ENCODE assay signal across 8 cellular contexts in genomic region chr2:7118606-7119503, GRCh38.
DNase-seq lines count a peak whose midpoint lies in the region; ATAC-seq, FAIRE-seq and TF ChIP-seq lines count a peak whose summit lies in the region.

No MANE protein-coding gene starts in this region.

- ATAC-seq in DND-41 (ENCODE audit: insufficient read depth, low read depth): peak; percentile 76
- ATAC-seq in T-helper 17 cell: no peak
- no peak for ATAC-seq in activated CD8-positive, alpha-beta memory T cell treated with anti-CD3 and anti-CD28 coated beads, Interleukin-2, amount 10 ng/mL, durations not matched to agents 7 days and 5 days
- ATAC-seq in GM18505 (IDR thresholded peaks at IDR 0.05; ENCODE audit: unreplicated experiment): no peak

- FAIRE-seq in urothelium cell line (lab: Jason Lieb, UNC): no peak

- H3K9me3 ChIP-seq in DND-41 (ENCODE audit: insufficient read depth, low read length, severe bottlenecking) (peaks cover 1% of the 10 kb centered on the region), T-helper 17 cell (ENCODE audit: control insufficient read depth, low read length, poor library complexity, severe bottlenecking) (no peaks in the 10 kb centered on the region), left ventricle myocardium inferior (replicated peaks) (peaks cover 10% of the 10 kb centered on the region)

- H3K4me3 Mint-ChIP-seq in T-helper 17 cell: no peak overlapping the region
- no peak overlapping the region for H3K4me3 Mint-ChIP-seq in activated CD8-positive, alpha-beta memory T cell treated with anti-CD3 and anti-CD28 coated beads, Interleukin-2, amount 10 ng/mL, durations not matched to agents 7 days and 5 days

- H3K4me1 Mint-ChIP-seq in T-helper 17 cell: no peaks in the 10 kb centered on the region
- H3K4me1 Mint-ChIP-seq in activated CD8-positive, alpha-beta memory T cell treated with anti-CD3 and anti-CD28 coated beads, Interleukin-2, amount 10 ng/mL, durations not matched to agents 7 days and 5 days: no peaks in the 10 kb centered on the region

- in situ Hi-C loops in KBM-7 (cut with MboI; ENCODE audit: low pct_unique_long_range_greater_than_20kb, low sequenced_read_pairs): loop anchor here (25.0 kb wide), 2 partner anchors 568 to 1593 kb away; no protein-coding TSS in a partner anchor

- no peak overlapping the region for H3K4me2 ChIP-seq in DND-41 (ENCODE audit: insufficient read depth, low read length)

- H3K4me1 ChIP-seq in DND-41 (ENCODE audit: insufficient read depth, low read length) (no peaks in the 10 kb centered on the region), left ventricle myocardium inferior (no peaks in the 10 kb centered on the region)

- no peak overlapping the region for H3K9ac ChIP-seq in DND-41 (ENCODE audit: low read depth, low read length)

- intact Hi-C loops in left ventricle myocardium inferior (cut with micrococcal nuclease): no loop called here

- no peak overlapping the region for H2AFZ ChIP-seq in DND-41 (ENCODE audit: low read depth, low read length)

- no peaks in the 10 kb centered on the region for H4K20me1 ChIP-seq in DND-41 (ENCODE audit: insufficient read depth, low read length)

- H3K9me3 Mint-ChIP-seq in activated CD8-positive, alpha-beta memory T cell treated with anti-CD3 and anti-CD28 coated beads, Interleukin-2, amount 10 ng/mL, durations not matched to agents 7 days and 5 days (ENCODE audit: low read depth): peaks cover 2% of the 10 kb centered on the region

- H3K79me2 ChIP-seq in DND-41 (ENCODE audit: insufficient read depth, low read length): no peaks in the 10 kb centered on the region

- peaks cover 2% of the 10 kb centered on the region for H3K36me3 Mint-ChIP-seq in T-helper 17 cell (ENCODE audit: low read depth)
- H3K36me3 Mint-ChIP-seq in activated CD8-positive, alpha-beta memory T cell treated with anti-CD3 and anti-CD28 coated beads, Interleukin-2, amount 10 ng/mL, durations not matched to agents 7 days and 5 days: peaks cover 4% of the 10 kb centered on the region

- H3K4me3 ChIP-seq in DND-41 (ENCODE audit: low read depth in 1 of 2, low read length in 2 of 2) (no peak overlapping the region), left ventricle myocardium inferior (no peak overlapping the region)

- CTCF ChIA-PET in activated CD8-positive, alpha-beta memory T cell treated with anti-CD3 and anti-CD28 coated beads, Interleukin-2, amount 10 ng/mL, durations not matched to agents 7 days and 5 days (lab: Charles Lee): no interaction called here

- peak overlapping the region; percentile 54 for H3K27ac Mint-ChIP-seq in T-helper 17 cell
- no peak overlapping the region for H3K27ac Mint-ChIP-seq in activated CD8-positive, alpha-beta memory T cell treated with anti-CD3 and anti-CD28 coated beads, Interleukin-2, amount 10 ng/mL, durations not matched to agents 7 days and 5 days

- H3K27ac ChIP-seq in DND-41 (ENCODE audit: low read length) (no peak overlapping the region), left ventricle myocardium inferior (replicated peaks) (no peak overlapping the region)

- TF ChIP-seq CTCF in DND-41 (IDR thresholded peaks at IDR 0.05; ENCODE audit: borderline replicate concordance, extremely low read depth, low read length, poor library complexity, severe bottlenecking): peak; percentile 60
- peak; percentile 58 for TF ChIP-seq CTCF in left ventricle myocardium inferior (IDR thresholded peaks at IDR 0.05; ENCODE audit: borderline replicate concordance)

- H3K27me3 ChIP-seq in DND-41 (ENCODE audit: insufficient read depth, low read length, poor library complexity) (no peaks in the 10 kb centered on the region), left ventricle myocardium inferior (ENCODE audit: low read depth) (no peaks in the 10 kb centered on the region)

- peaks cover 4% of the 10 kb centered on the region; the same call in 1 of the 2 replicates for H3K36me3 ChIP-seq in DND-41 (ENCODE audit: insufficient read depth, low read length)
- H3K36me3 ChIP-seq in left ventricle myocardium inferior: no peaks in the 10 kb centered on the region

- TF ChIP-seq POLR2A in GM18505 (IDR thresholded peaks at IDR 0.05; ENCODE audit: borderline replicate concordance, extremely low read depth, insufficient read depth, insufficient read length): no peak

- H3K27me3 Mint-ChIP-seq in T-helper 17 cell: no peaks in the 10 kb centered on the region
- H3K27me3 Mint-ChIP-seq in activated CD8-positive, alpha-beta memory T cell treated with anti-CD3 and anti-CD28 coated beads, Interleukin-2, amount 10 ng/mL, durations not matched to agents 7 days and 5 days: no peaks in the 10 kb centered on the region

- DNase-seq in DND-41 (peak; percentile 31), KBM-7 (peak; percentile 32), T-helper 17 cell (no peak), left ventricle myocardium inferior (no peak), urothelium cell line (ENCODE audit: low spot score) (peak; percentile 46), mesenteric fat pad (ENCODE audit: low spot score) (no peak)
- DNase-seq in activated CD8-positive, alpha-beta memory T cell treated with anti-CD3 and anti-CD28 coated beads, Interleukin-2, amount 10 ng/mL, durations not matched to agents 7 days and 5 days: no peak

Comparison
In these comparisons a context has a peak if more than half of its experiments do, and no peak if none do; other contexts are left out.
1. DNase-seq: peak in DND-41 (single experiment), KBM-7 (single experiment) and urothelium cell line (single experiment); none in T-helper 17 cell (0 of 3), left ventricle myocardium inferior (single experiment), activated CD8-positive, alpha-beta memory T cell treated with anti-CD3 and anti-CD28 coated beads, Interleukin-2, amount 10 ng/mL, durations not matched to agents 7 days and 5 days (single experiment) and mesenteric fat pad (single experiment).